Comparison of ENCODE assay signal across 8 cellular contexts in the genomic region with DNA sequence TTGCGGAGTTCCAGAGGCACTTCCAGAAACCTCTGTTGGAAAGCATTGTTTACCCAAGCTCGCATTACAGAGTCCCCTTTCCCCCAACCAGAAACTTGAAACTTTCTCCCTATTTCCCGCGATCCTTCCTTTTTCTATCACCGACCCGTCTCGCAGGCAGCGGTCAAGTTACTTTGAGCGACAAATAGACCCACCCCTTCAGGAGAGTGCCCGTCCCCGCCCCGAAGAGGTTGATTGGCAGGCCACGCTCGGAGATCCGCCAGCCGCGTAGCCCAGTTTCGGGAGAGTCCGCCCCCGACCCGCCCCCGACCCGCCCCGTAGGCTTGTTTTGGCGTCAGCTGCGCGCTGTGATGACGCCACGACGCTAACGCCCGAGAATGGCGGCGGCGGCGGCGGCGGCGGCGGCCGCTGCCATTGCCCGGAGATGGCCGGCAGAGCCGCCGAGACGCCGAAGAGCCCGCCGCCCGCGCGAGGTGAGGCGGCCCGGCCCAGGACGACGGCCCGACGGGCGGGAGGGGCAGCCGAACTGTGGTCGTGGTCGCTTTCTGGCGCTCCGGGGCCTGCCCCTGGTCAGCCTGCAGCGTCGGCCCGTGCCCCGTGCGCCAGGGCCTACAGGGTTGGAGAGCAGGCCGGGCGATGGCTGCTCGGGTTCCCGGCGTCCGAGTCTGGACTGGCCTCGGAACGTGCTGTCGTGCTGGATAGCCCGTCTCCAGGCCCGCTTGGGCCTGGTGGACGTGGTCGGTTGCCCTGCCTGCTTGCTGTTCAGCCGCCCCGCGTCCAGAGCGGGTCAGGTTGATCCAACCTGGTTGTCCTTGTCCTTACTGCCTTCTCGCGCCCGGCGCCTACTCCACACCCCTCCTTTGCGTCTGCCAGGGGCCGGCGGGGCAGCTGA. TPM values are rescaled to one million over a fixed set of nuclear protein-coding genes. Genes with fewer than 3 reads are reported as not detected.
DNase-seq lines count a peak whose midpoint lies in the region; ATAC-seq, FAIRE-seq and TF ChIP-seq lines count a peak whose summit lies in the region.

A gene (plus strand): TSS at position 356 of the 892 bp plus-strand sequence. CDS start 15,496 bp downstream, outside the sequence.

- ATAC-seq in GM18498 (IDR thresholded peaks at IDR 0.05; ENCODE audit: unreplicated experiment) (peak; percentile 92), HG02938 (IDR thresholded peaks at IDR 0.05; ENCODE audit: unreplicated experiment) (peak; percentile 82), psoas muscle (peak; percentile 95 to 97 (median 96))

- H3K27ac ChIP-seq in angular gyrus (ENCODE audit: low read depth, low read length): peak within 1 kb of the TSS; percentile 84
- H3K27ac ChIP-seq in right atrium auricular region: peak within 1 kb of the TSS; percentile 90 to 97
- peak within 1 kb of the TSS; percentile 97 for H3K27ac ChIP-seq in psoas muscle

- no peaks in the 10 kb centered on the region for H3K36me3 ChIP-seq in right atrium auricular region
- no peaks in the 10 kb centered on the region for H3K36me3 ChIP-seq in psoas muscle (ENCODE audit: insufficient read depth in 1 of 2, low read depth in 1 of 2)

- peaks cover 0 to 39% of the 10 kb centered on the region in 2 donors for H3K4me1 ChIP-seq in right atrium auricular region
- peaks cover 50% of the 10 kb centered on the region for H3K4me1 ChIP-seq in psoas muscle

- TF ChIP-seq CTCF in right atrium auricular region (IDR thresholded peaks at IDR 0.05) (peak in 1 of 2 donors; percentile 10), psoas muscle (IDR thresholded peaks at IDR 0.05) (no peak)

- WGBS in psoas muscle, 3 donors: 0% methylated on average over 61 to 93 of the region's 93 CpGs

- FAIRE-seq in urothelium cell line (lab: Jason Lieb, UNC): no peak

- peak; percentile 66 for DNase-seq in NCI-H187 treated with DMSO at 0.1 percent for 48 hours (lab: John Stamatoyannopoulos, UW)
- peak; percentile 80 to 96 (median 91) for DNase-seq in T-helper 2 cell
- peak; percentile 97 for DNase-seq in right atrium auricular region (ENCODE audit: low spot score)
- DNase-seq in psoas muscle: peak; percentile 97 to 99
- peak; percentile 99 for DNase-seq in urothelium cell line (ENCODE audit: low spot score)

- H3K9me3 ChIP-seq in right atrium auricular region: no peaks in the 10 kb centered on the region
- no peaks in the 10 kb centered on the region for H3K9me3 ChIP-seq in psoas muscle

- H3K4me3 ChIP-seq in right atrium auricular region: peak within 1 kb of the TSS; percentile 82 to 99
- peak within 1 kb of the TSS; percentile 99 for H3K4me3 ChIP-seq in psoas muscle

- H3K27me3 ChIP-seq in right atrium auricular region: no peaks in the 10 kb centered on the region
- H3K27me3 ChIP-seq in psoas muscle (ENCODE audit: insufficient read depth in 3 of 3, low read length in 2 of 3): peaks cover 0 to 1% (median 0%) of the 10 kb centered on the region in 3 donors

- intact Hi-C loops in psoas muscle (cut with DNase I): no loop called here

RNA-seq across cellular contexts. Expression of the gene that starts here (rescaled TPM):
- total RNA-seq in right atrium auricular region (10 to 100 TPM; 18.4 to 23.2 TPM), psoas muscle (10 to 100 TPM; 11.3 to 18.8 (median 16.4) TPM)
- 10 to 100 TPM in 2 of 3 donors, 1 to 10 TPM in 1; 9.6 to 16.9 (median 11.0) TPM for polyA plus RNA-seq in psoas muscle

Comparison
In these comparisons a context has a peak if more than half of its experiments do, and no peak if none do; other contexts are left out.
1. Peak in every context shown above with its lines: DNase-seq, ATAC-seq, H3K4me3 ChIP-seq and H3K27ac ChIP-seq.